ENCODE assay signal across 8 cellular contexts in the genomic region with DNA sequence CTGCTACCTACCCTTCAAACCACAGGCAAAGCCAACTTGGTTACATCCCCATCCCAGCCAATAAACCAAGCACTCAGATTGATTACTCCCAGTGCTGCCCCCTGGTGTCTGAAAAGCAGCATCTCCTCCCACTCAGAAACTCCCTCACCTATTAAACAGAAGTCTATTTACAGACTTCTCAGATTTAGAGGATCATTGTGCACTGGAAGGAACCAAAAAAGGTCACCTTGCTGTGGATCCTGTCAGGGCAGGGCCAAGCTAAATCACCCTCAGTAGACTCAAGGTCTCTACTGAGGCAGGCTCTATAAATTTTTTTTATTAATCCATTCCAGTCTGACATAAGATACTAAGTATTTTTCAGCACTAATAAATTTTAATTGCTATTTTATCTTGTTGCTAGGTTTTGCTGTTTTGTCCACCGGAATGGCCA. TPM values are rescaled to one million over a fixed set of nuclear protein-coding genes. Genes with fewer than 3 reads are reported as not detected.
DNase-seq lines count a peak whose midpoint lies in the region; ATAC-seq, FAIRE-seq and TF ChIP-seq lines count a peak whose summit lies in the region.

No MANE protein-coding gene starts in this region.

- no peak overlapping the region for H3K4me3 Mint-ChIP-seq in WTC11

- H3K27ac Mint-ChIP-seq in WTC11, result no peak overlapping the region

- no peak overlapping the region for H3K4me2 ChIP-seq in keratinocyte (ENCODE audit: control insufficient read depth, extremely low read depth, insufficient read depth, low read depth, low read length)

- H3K4me1 Mint-ChIP-seq in WTC11, result no peaks in the 10 kb centered on the region

- H2AFZ ChIP-seq in keratinocyte (ENCODE audit: control insufficient read depth, low read length), result no peak overlapping the region

- H3K4me3 ChIP-seq in bronchial epithelial cell (ENCODE audit: low read depth, low read length) (no peak overlapping the region), keratinocyte (ENCODE audit: control insufficient read depth in 2 of 3, extremely low read depth in 1 of 3, insufficient read depth in 2 of 3, low read depth in 1 of 3, low read length in 3 of 3) (no peak overlapping the region)

- H3K9ac ChIP-seq in keratinocyte (ENCODE audit: control insufficient read depth, extremely low read depth, insufficient read depth, low read length), result no peak overlapping the region

- peaks cover 4% of the 10 kb centered on the region for H4K20me1 ChIP-seq in keratinocyte (ENCODE audit: control insufficient read depth, extremely low read depth, insufficient read depth, low read length)

- DNase-seq in 8988T, result peak; percentile 35
- peak; percentile 56 for DNase-seq in GM19240 (ENCODE audit: insufficient read length, low spot score)
- DNase-seq in NCI-H2227 (lab: John Stamatoyannopoulos, UW; ENCODE audit: unreplicated experiment), result peak; percentile 82
- DNase-seq in WTC11 (ENCODE audit: low spot score), result peak; percentile 70
- peak; percentile 52 for DNase-seq in bronchial epithelial cell (ENCODE audit: low read depth)
- DNase-seq in keratinocyte (ENCODE audit: low read depth, low spot score), result peak; percentile 26
- DNase-seq in stimulated activated CD4-positive, alpha-beta T cell treated with anti-CD3 and anti-CD28 coated beads, Interleukin-15, amount 100 ng/mL, for 48 hours (ENCODE audit: low read depth in 2 of 2), result peak; percentile 36 to 63

- H3K9me1 ChIP-seq in keratinocyte (ENCODE audit: control insufficient read depth, extremely low read depth, insufficient read depth, low read length), result no peaks in the 10 kb centered on the region

- H3K9me3 ChIP-seq in keratinocyte (ENCODE audit: control insufficient read depth, low read depth, low read length), result no peaks in the 10 kb centered on the region

- CTCF ChIA-PET in WTC11 (lab: Charles Lee), result interaction anchor here (0.6 to 8.0 kb wide), 7 partner anchors 14 to 284 kb away, joined by 3 to 103 read pairs (median 3); no protein-coding TSS in a partner anchor

- POLR2A ChIA-PET in WTC11 (lab: Charles Lee), result no interaction called here

- peak; percentile 87 for ATAC-seq in WTC11
- ATAC-seq in HG02678 (IDR thresholded peaks at IDR 0.05; ENCODE audit: unreplicated experiment), result no peak

- H3K4me1 ChIP-seq in keratinocyte (ENCODE audit: control insufficient read depth, extremely low read depth, insufficient read depth, low read length), result no peaks in the 10 kb centered on the region

- dilution Hi-C loops in keratinocyte (cut with MboI; ENCODE audit: extremely low pct_ligation_motif_present, low sequenced_read_pairs), result no loop called here

- H3K27me3 ChIP-seq in bronchial epithelial cell (ENCODE audit: control insufficient read depth, insufficient read depth, low read length) (no peaks in the 10 kb centered on the region), keratinocyte (ENCODE audit: control insufficient read depth, extremely low read depth, insufficient read depth, low read length) (no peaks in the 10 kb centered on the region)

- no peaks in the 10 kb centered on the region for H3K27me3 Mint-ChIP-seq in WTC11 (ENCODE audit: low read depth)

- H3K36me3 ChIP-seq in bronchial epithelial cell (ENCODE audit: control insufficient read depth, insufficient read depth, low read length) (peaks cover 32% of the 10 kb centered on the region), keratinocyte (ENCODE audit: control insufficient read depth in 2 of 2, extremely low read depth in 1 of 2, insufficient read depth in 2 of 2, low read length in 2 of 2) (peaks cover 35 to 80% of the 10 kb centered on the region in 2 experiments)

- TF ChIP-seq CTCF in WTC11 (IDR thresholded peaks at IDR 0.05) (peak; percentile 88), bronchial epithelial cell (IDR thresholded peaks at IDR 0.05; ENCODE audit: insufficient read depth, low read length, severe bottlenecking) (peak; percentile 77), keratinocyte (optimal IDR thresholded peaks at IDR 0.05 in 1 of 3, IDR thresholded peaks at IDR 0.05 in 1 of 3, conservative IDR thresholded peaks at IDR 0.05 in 1 of 3; ENCODE audit: extremely low read depth in 1 of 3, insufficient read depth in 2 of 3, low read length in 3 of 3) (peak; percentile 76 to 86 (median 77))

- H3K27ac ChIP-seq in keratinocyte (ENCODE audit: control insufficient read depth, insufficient read depth, low read length), result no peak overlapping the region

- H3K79me2 ChIP-seq in keratinocyte (ENCODE audit: control insufficient read depth, insufficient read depth, low read length), result no peaks in the 10 kb centered on the region

- peaks cover 64% of the 10 kb centered on the region for H3K36me3 Mint-ChIP-seq in WTC11

- no peaks in the 10 kb centered on the region for H3K9me3 Mint-ChIP-seq in WTC11

- FAIRE-seq in bronchial epithelial cell (lab: Jason Lieb, UNC) (no peak), keratinocyte (lab: Jason Lieb, UNC) (no peak)

TF ChIP-seq in WTC11, 78 proteins besides CTCF, POLR2A, EP300 and RAD21:
- TF ChIP-seq ZBTB43 (CRISPR knock-in tag; IDR thresholded peaks at IDR 0.05), result no peak
- TF ChIP-seq CREM (CRISPR knock-in tag; IDR thresholded peaks at IDR 0.05), result no peak
- TF ChIP-seq RELA (CRISPR knock-in tag; IDR thresholded peaks at IDR 0.05; ENCODE audit: borderline replicate concordance), result no peak
- no peak for TF ChIP-seq ZNF232 (CRISPR knock-in tag; IDR thresholded peaks at IDR 0.05)

RNA-seq across cellular contexts. Expression of gene HIGD1B, which starts 17.6 kb away (rescaled TPM):
- total RNA-seq in WTC11 (2021) (not detected in 3 replicates), bronchial epithelial cell (not detected in 2 replicates)
- polyA plus RNA-seq in keratinocyte, result not detected in 3 replicates
- not detected for polyA plus RNA-seq in keratinocyte (2011; ENCODE audit: low read depth)
- polyA plus RNA-seq in keratinocyte (2011; cell fraction: cytosol; rRNA removed), result not detected in 2 replicates
- polyA plus RNA-seq in keratinocyte (2011; cell fraction: nucleus; rRNA removed), result not detected in 2 replicates
- polyA plus RNA-seq in keratinocyte (2012; ENCODE audit: low replicate concordance), result 0.52 TPM in 1 of 2 replicates, not detected in the other
- not detected in 3 replicates for polyA minus RNA-seq in keratinocyte
- polyA minus RNA-seq in keratinocyte (2011; cell fraction: cytosol; rRNA and poly(A)+ RNA removed), result not detected
- not detected in 2 replicates for polyA minus RNA-seq in keratinocyte (2011; cell fraction: nucleus; rRNA and poly(A)+ RNA removed)

RNA-seq across cellular contexts. Expression of gene EFTUD2, which starts 34.0 kb away (rescaled TPM):
- 128 to 162 TPM (median 148 TPM) in 3 replicates for total RNA-seq in WTC11 (2021)
- 78.0 and 91.4 TPM in 2 replicates for total RNA-seq in bronchial epithelial cell
- polyA plus RNA-seq in keratinocyte, result 91.5 to 160 TPM (median 153 TPM) in 3 replicates
- polyA plus RNA-seq in keratinocyte (2011; ENCODE audit: low read depth), result 103 TPM
- 76.2 and 96.0 TPM in 2 replicates for polyA plus RNA-seq in keratinocyte (2011; cell fraction: cytosol; rRNA removed)
- 131 and 154 TPM in 2 replicates for polyA plus RNA-seq in keratinocyte (2011; cell fraction: nucleus; rRNA removed)
- polyA plus RNA-seq in keratinocyte (2012; ENCODE audit: low replicate concordance), result 43.3 and 123 TPM in 2 replicates
- polyA minus RNA-seq in keratinocyte, result 182 to 299 TPM (median 222 TPM) in 3 replicates
- 67.1 TPM for polyA minus RNA-seq in keratinocyte (2011; cell fraction: cytosol; rRNA and poly(A)+ RNA removed)
- polyA minus RNA-seq in keratinocyte (2011; cell fraction: nucleus; rRNA and poly(A)+ RNA removed), result 105 and 174 TPM in 2 replicates

RNA-seq across cellular contexts. Expression of gene GJC1, which starts 35.2 kb away (rescaled TPM):
- 102 to 107 TPM (median 104 TPM) in 3 replicates for total RNA-seq in WTC11 (2021)
- total RNA-seq in bronchial epithelial cell, result 0.53 and 2.4 TPM in 2 replicates
- 6.5 to 17.1 TPM (median 11.1 TPM) in 3 replicates for polyA plus RNA-seq in keratinocyte
- 3.8 TPM for polyA plus RNA-seq in keratinocyte (2011; ENCODE audit: low read depth)
- 4.0 and 6.4 TPM in 2 replicates for polyA plus RNA-seq in keratinocyte (2011; cell fraction: cytosol; rRNA removed)
- 17.4 and 18.2 TPM in 2 replicates for polyA plus RNA-seq in keratinocyte (2011; cell fraction: nucleus; rRNA removed)
- polyA plus RNA-seq in keratinocyte (2012; ENCODE audit: low replicate concordance), result 4.6 and 16.1 TPM in 2 replicates
- 23.8 to 26.1 TPM (median 25.0 TPM) in 3 replicates for polyA minus RNA-seq in keratinocyte
- polyA minus RNA-seq in keratinocyte (2011; cell fraction: cytosol; rRNA and poly(A)+ RNA removed), result 6.3 TPM
- polyA minus RNA-seq in keratinocyte (2011; cell fraction: nucleus; rRNA and poly(A)+ RNA removed), result 9.0 and 20.6 TPM in 2 replicates

RNA-seq across cellular contexts. Expression of gene GFAP, which starts 50.1 kb away (rescaled TPM):
- total RNA-seq in WTC11 (2021) (1.5 to 2.2 TPM (median 1.6 TPM) in 3 replicates), bronchial epithelial cell (not detected in 2 replicates)
- polyA plus RNA-seq in keratinocyte, result 0.14 to 0.32 TPM in 2 of 3 replicates, not detected in the other
- not detected for polyA plus RNA-seq in keratinocyte (2011; ENCODE audit: low read depth)
- polyA plus RNA-seq in keratinocyte (2011; cell fraction: cytosol; rRNA removed), result 0.05 and 0.06 TPM in 2 replicates
- 0.05 and 0.15 TPM in 2 replicates for polyA plus RNA-seq in keratinocyte (2011; cell fraction: nucleus; rRNA removed)
- 0.11 and 0.35 TPM in 2 replicates for polyA plus RNA-seq in keratinocyte (2012; ENCODE audit: low replicate concordance)
- polyA minus RNA-seq in keratinocyte, result not detected in 3 replicates
- polyA minus RNA-seq in keratinocyte (2011; cell fraction: cytosol; rRNA and poly(A)+ RNA removed), result not detected
- not detected in 2 replicates for polyA minus RNA-seq in keratinocyte (2011; cell fraction: nucleus; rRNA and poly(A)+ RNA removed)

Comparison
In these comparisons a context has a peak if more than half of its experiments do, and no peak if none do; other contexts are left out.
1. DNase-seq: peak in every context shown above with its lines; median percentile 82 in NCI-H2227; 70 in WTC11; 56 in GM19240; 52 in bronchial epithelial cell; 50 in stimulated activated CD4-positive, alpha-beta T cell treated with anti-CD3 and anti-CD28 coated beads, Interleukin-15, amount 100 ng/mL, for 48 hours; 35 in 8988T; 26 in keratinocyte.
2. RNA of gene GJC1, which starts 35.2 kb away (total RNA-seq): 102 to 107 TPM in WTC11; 0.53 to 2.4 TPM in bronchial epithelial cell; every median in the first group is over 10 times any median in the second.
3. Peak in every context shown above with its lines, with median percentiles within 50 percentile points of each other: CTCF ChIP-seq.